16 cellular contexts compared by ENCODE assay signal in genomic region chr10:116120688-116121087, GRCh38.
DNase-seq lines count a peak whose midpoint lies in the region; ATAC-seq, FAIRE-seq and TF ChIP-seq lines count a peak whose summit lies in the region.
"Had no signal": no experiment of that assay in that cellular context is flagged by ENCODE, and none has a peak within 500 bp of the region (broad histone marks: within the 10 kb centered on the region; RNA-seq: fewer than 3 reads in every experiment).

No MANE protein-coding gene starts in this region.

- no peak overlapping the region for H3K4ac ChIP-seq in mesendoderm (ENCODE audit: low read depth, low read length)

- no peak overlapping the region for H3K18ac ChIP-seq in mesendoderm (ENCODE audit: low read length)

- no peaks in the 10 kb centered on the region for H3K79me1 ChIP-seq in mesendoderm (ENCODE audit: low read length)

- H3K9me3 ChIP-seq in HCT116 (ENCODE audit: control insufficient read depth in 1 of 2, insufficient read depth in 1 of 2, low read depth in 1 of 2, low read length in 2 of 2) (no peaks in the 10 kb centered on the region), lower lobe of right lung (no peaks in the 10 kb centered on the region)
- H3K9me3 ChIP-seq: gastroesophageal sphincter, SJCRH30, vagina had no signal

- no peak for DNase-seq in D721Med (ENCODE audit: insufficient read length, low spot score)
- DNase-seq in HCT116 (ENCODE audit: low read depth, low spot score): no peak
- DNase-seq in brain microvascular endothelial cell: no peak
- peak; percentile 73 for DNase-seq in mesendoderm
- no peak for DNase-seq in putamen (ENCODE audit: low spot score)
- no peak for DNase-seq in NCI-H2081 treated with DMSO at 0.1 percent for 48 hours (lab: John Stamatoyannopoulos, UW)
- DNase-seq in NOMO-1 (lab: John Stamatoyannopoulos, UW; ENCODE audit: unreplicated experiment in 2 of 2): no peak
- DNase-seq in lower lobe of right lung: no peak
- DNase-seq: activated effector memory CD4-positive, alpha-beta T cell treated with anti-CD3 and anti-CD28 coated beads, Interleukin-2, amount 50 U/mL, for 16 hours; DMS79; Kasumi-1; NCI-H446 had no signal

- no peak overlapping the region for H4K8ac ChIP-seq in mesendoderm (ENCODE audit: low read depth, low read length)

- H2AFZ ChIP-seq in HCT116 (ENCODE audit: low read depth, low read length, poor library complexity, severe bottlenecking): no peak overlapping the region

- H3K27me3 ChIP-seq in HCT116 (ENCODE audit: insufficient read depth, low read length): peaks cover 3% of the 10 kb centered on the region; the same call in 1 of the 2 replicates
- no peaks in the 10 kb centered on the region for H3K27me3 ChIP-seq in brain microvascular endothelial cell (replicated peaks)
- no peaks in the 10 kb centered on the region for H3K27me3 ChIP-seq in mesendoderm (ENCODE audit: insufficient read depth, low read length, poor library complexity)
- H3K27me3 ChIP-seq in lower lobe of right lung (ENCODE audit: low read depth): no peaks in the 10 kb centered on the region
- H3K27me3 ChIP-seq: gastroesophageal sphincter, SJCRH30, vagina had no signal

- FAIRE-seq in D721Med (lab: Jason Lieb, UNC): no peak

- no peak overlapping the region for H4K5ac ChIP-seq in mesendoderm (ENCODE audit: low read length)

- ATAC-seq in HCT116 (peak; percentile 53; the same call in 1 of the 2 replicates), lower lobe of right lung (no peak)
- ATAC-seq: activated CD4-positive, CD25-positive, alpha-beta regulatory T cell treated with anti-CD3 and anti-CD28 coated beads, Interleukin-2, amount 50 U/mL, for 24 hours; gastroesophageal sphincter had no signal

- TF ChIP-seq CTCF in D721Med (IDR thresholded peaks at IDR 0.05; ENCODE audit: insufficient read depth, missing control alignments): peak; percentile 21
- peak; percentile 22 to 63 (median 44); a peak in 5 of 6 replicates for TF ChIP-seq CTCF in HCT116 (IDR thresholded peaks at IDR 0.05 in 2 of 3, conservative IDR thresholded peaks at IDR 0.05 in 1 of 3; ENCODE audit: borderline replicate concordance in 1 of 3, insufficient read depth in 1 of 3, low read depth in 2 of 3, low read length in 2 of 3)
- peak; percentile 55 for TF ChIP-seq CTCF in brain microvascular endothelial cell (IDR thresholded peaks at IDR 0.05; ENCODE audit: low read depth, low read length, missing control alignments)
- TF ChIP-seq CTCF in lower lobe of right lung (IDR thresholded peaks at IDR 0.05): no peak

- no peak overlapping the region for H2BK15ac ChIP-seq in mesendoderm (replicated peaks; ENCODE audit: low read depth)

- no peak overlapping the region for H3K9ac ChIP-seq in HCT116 (ENCODE audit: low read length)
- no peak overlapping the region for H3K9ac ChIP-seq in mesendoderm (ENCODE audit: low read length)

- H3K79me2 ChIP-seq in HCT116 (ENCODE audit: insufficient read depth, low read length): no peaks in the 10 kb centered on the region
- H3K79me2 ChIP-seq in mesendoderm (ENCODE audit: control insufficient read depth, insufficient read depth, low read length): no peaks in the 10 kb centered on the region

- H3K4me2 ChIP-seq in HCT116 (ENCODE audit: low read length): no peak overlapping the region
- no peak overlapping the region for H3K4me2 ChIP-seq in mesendoderm (ENCODE audit: low read length)

- intact Hi-C loops in HCT116 (cut with micrococcal nuclease): no loop called here
- intact Hi-C loops in lower lobe of right lung (cut with DNase I): no loop called here

- H3K4me1 ChIP-seq in HCT116 (ENCODE audit: control insufficient read depth in 1 of 2, insufficient read depth in 2 of 2, low read length in 2 of 2) (no peaks in the 10 kb centered on the region), mesendoderm (ENCODE audit: control insufficient read depth, low read depth, low read length) (no peaks in the 10 kb centered on the region), lower lobe of right lung (no peaks in the 10 kb centered on the region)
- H3K4me1 ChIP-seq: gastroesophageal sphincter, SJCRH30, vagina had no signal

- in situ Hi-C loops in brain microvascular endothelial cell (cut with HindIII; ENCODE audit: low pct_ligation_motif_present, low sequenced_read_pairs): no loop called here

- H3K56ac ChIP-seq in mesendoderm (ENCODE audit: low read length): no peak overlapping the region

- TF ChIP-seq POLR2A in HCT116 (IDR thresholded peaks at IDR 0.05; ENCODE audit: borderline replicate concordance, extremely low read depth, insufficient read depth, insufficient read length): no peak

- H3K27ac ChIP-seq in HCT116 (ENCODE audit: low read depth, low read length) (no peak overlapping the region), brain microvascular endothelial cell (no peak overlapping the region), mesendoderm (ENCODE audit: low read depth, low read length) (no peak overlapping the region), lower lobe of right lung (no peak overlapping the region)
- H3K27ac ChIP-seq: gastroesophageal sphincter, SJCRH30, vagina had no signal

- CTCF ChIA-PET in HCT116 (lab: Charles Lee): interaction anchor here (0.7 kb wide), 1 partner anchor 21 kb away, joined by 3 read pairs; no protein-coding TSS in a partner anchor

- H3K4me3 ChIP-seq in HCT116 (replicated peaks in 1 of 2; ENCODE audit: low read depth in 1 of 2, low read length in 2 of 2): no peak overlapping the region
- H3K4me3 ChIP-seq in brain microvascular endothelial cell (ENCODE audit: low read depth, low read length): no peak overlapping the region
- H3K4me3 ChIP-seq in mesendoderm (ENCODE audit: low read length): no peak overlapping the region
- H3K4me3 ChIP-seq in lower lobe of right lung: no peak overlapping the region
- H3K4me3 ChIP-seq: gastroesophageal sphincter, SJCRH30, vagina had no signal

- RAD21 ChIA-PET in HCT116 (lab: Charles Lee; ENCODE audit: low non-redundant PET in 1 of 2, low total read pairs in 2 of 2, uncharacterized antibody in 2 of 2, unreplicated experiment in 2 of 2): no interaction called here

- BruUV-seq in HCT116 (replicated peaks; lab: Mats Ljungman, UMichigan): no TSS peak

- peak; percentile 36; the same call in 1 of the 2 replicates for TF ChIP-seq RAD21 in HCT116 (IDR thresholded peaks at IDR 0.05; ENCODE audit: low read depth)

- no peak overlapping the region for H2AK5ac ChIP-seq in mesendoderm (ENCODE audit: low read length)

- H4K20me1 ChIP-seq in HCT116 (ENCODE audit: insufficient read depth): no peaks in the 10 kb centered on the region

- H3K36me3 ChIP-seq in HCT116 (ENCODE audit: control insufficient read depth in 1 of 2, insufficient read depth in 2 of 2, low read length in 2 of 2): no peaks in the 10 kb centered on the region
- no peaks in the 10 kb centered on the region for H3K36me3 ChIP-seq in brain microvascular endothelial cell (replicated peaks)
- H3K36me3 ChIP-seq in mesendoderm (ENCODE audit: control insufficient read depth, insufficient read depth, low read length): no peaks in the 10 kb centered on the region
- H3K36me3 ChIP-seq in lower lobe of right lung: no peaks in the 10 kb centered on the region
- H3K36me3 ChIP-seq: gastroesophageal sphincter, SJCRH30, vagina had no signal

- H3K23ac ChIP-seq in mesendoderm (ENCODE audit: low read length): no peak overlapping the region

- no peak overlapping the region for H2BK120ac ChIP-seq in mesendoderm (ENCODE audit: low read depth, low read length)

- POLR2A ChIA-PET in HCT116 (lab: Charles Lee): no interaction called here

- H2BK5ac ChIP-seq in mesendoderm (ENCODE audit: low read length): no peak overlapping the region

- H3K9me2 ChIP-seq in HCT116 (ENCODE audit: insufficient read depth): no peaks in the 10 kb centered on the region

- no CpG with 5 or more reads among the region's 9 CpGs for WGBS in mesendoderm (ENCODE audit: extremely low coverage, insufficient coverage, low lambda C conversion rate)

TF ChIP-seq in HCT116, 20 proteins besides CTCF, POLR2A, EP300 and RAD21 (continues in another document):
- TF ChIP-seq JUND (IDR thresholded peaks at IDR 0.05) (no peak), TCF7L2 (IDR thresholded peaks at IDR 0.05; ENCODE audit: borderline replicate concordance, extremely low read depth, insufficient read depth, insufficient read length) (no peak), CBX3 (IDR thresholded peaks at IDR 0.05; ENCODE audit: low read depth) (no peak), EGR1 (IDR thresholded peaks at IDR 0.05; ENCODE audit: low read depth) (no peak), SIN3A (IDR thresholded peaks at IDR 0.05; ENCODE audit: low read depth) (no peak), EZH2phosphoT487 (IDR thresholded peaks at IDR 0.05; ENCODE audit: borderline replicate concordance) (no peak), ZBTB33 (IDR thresholded peaks at IDR 0.05; ENCODE audit: extremely low read depth, insufficient replicate concordance, low read length) (no peak), POLR2AphosphoS5 (IDR thresholded peaks at IDR 0.05; ENCODE audit: low read depth, low read length) (no peak), ELF1 (IDR thresholded peaks at IDR 0.05; ENCODE audit: borderline replicate concordance, low read depth) (no peak), EZH2 (IDR thresholded peaks at IDR 0.05) (no peak), SP1 (IDR thresholded peaks at IDR 0.05; ENCODE audit: low read depth) (no peak), SRF (IDR thresholded peaks at IDR 0.05; ENCODE audit: low read depth) (no peak), YY1 (IDR thresholded peaks at IDR 0.05; ENCODE audit: extremely low read depth, insufficient replicate concordance, low read depth, low read length) (no peak)
- TF ChIP-seq, protein P1, sequence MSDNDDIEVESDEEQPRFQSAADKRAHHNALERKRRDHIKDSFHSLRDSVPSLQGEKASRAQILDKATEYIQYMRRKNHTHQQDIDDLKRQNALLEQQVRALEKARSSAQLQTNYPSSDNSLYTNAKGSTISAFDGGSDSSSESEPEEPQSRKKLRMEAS (IDR thresholded peaks at IDR 0.05): no peak
